Comparison of ENCODE assay signal across 23 cellular contexts in genomic region chr6:157635388-157636244, GRCh38.
A peak's percentile ranks its signal among the peaks of the same experiment; 100 is the strongest.
DNase-seq lines count a peak whose midpoint lies in the region; ATAC-seq and TF ChIP-seq lines count a peak whose summit lies in the region.
"Had no signal": no experiment of that assay in that cellular context is flagged by ENCODE, and none has a peak within 500 bp of the region (broad histone marks: within the 10 kb centered on the region; RNA-seq: fewer than 3 reads in every experiment).

No MANE protein-coding gene starts in this region.

- no peak for ATAC-seq in HG02571 (IDR thresholded peaks at IDR 0.05; ENCODE audit: unreplicated experiment)
- ATAC-seq: A549, right cardiac atrium had no signal

- H3K27ac ChIP-seq in ovary (no peak overlapping the region), tibial nerve (no peak overlapping the region)
- H3K27ac ChIP-seq: A549, GM23248, RWPE1, SK-N-MC, transverse colon, VCaP had no signal

- H3K27me3 ChIP-seq in ovary (no peaks in the 10 kb centered on the region), tibial nerve (no peaks in the 10 kb centered on the region)
- H3K27me3 ChIP-seq: transverse colon had no signal

- H3K9me3 ChIP-seq in ovary (no peaks in the 10 kb centered on the region), tibial nerve (no peaks in the 10 kb centered on the region)
- H3K9me3 ChIP-seq: A549, transverse colon had no signal

- 55 to 62% (median 58%) methylated on average over 23 of the region's 23 CpGs for WGBS in ovary, 3 donors
- WGBS in tibial nerve, 2 donors: 78 to 83% methylated on average over 23 of the region's 23 CpGs

- H3K4me3 ChIP-seq in fibroblast of villous mesenchyme (ENCODE audit: low read depth, low read length) (no peak overlapping the region), ovary (no peak overlapping the region), tibial nerve (no peak overlapping the region)
- H3K4me3 ChIP-seq: A549, GM23248, SK-N-MC, transverse colon had no signal

- H3K4me1 ChIP-seq in ovary (ENCODE audit: insufficient read depth): no peaks in the 10 kb centered on the region
- peaks cover 0 to 27% (median 0%) of the 10 kb centered on the region in 4 donors for H3K4me1 ChIP-seq in tibial nerve
- H3K4me1 ChIP-seq: A549, transverse colon had no signal

- TF ChIP-seq EP300 in ovary (IDR thresholded peaks at IDR 0.05) (no peak), tibial nerve (IDR thresholded peaks at IDR 0.05) (no peak)

- TF ChIP-seq CTCF in fibroblast of villous mesenchyme (IDR thresholded peaks at IDR 0.05; ENCODE audit: insufficient read depth, low read depth, low read length): no peak
- TF ChIP-seq CTCF in ovary (IDR thresholded peaks at IDR 0.05): no peak
- TF ChIP-seq CTCF in tibial nerve (IDR thresholded peaks at IDR 0.05): no peak

- intact Hi-C loops in ovary (cut with DNase I): no loop called here

- DNase-seq in ELF-1 (ENCODE audit: low read depth, low spot score): peak; percentile 34
- peak; percentile 5 for DNase-seq in SW480 (ENCODE audit: low spot score)
- peak; percentile 72 for DNase-seq in fibroblast of villous mesenchyme (ENCODE audit: low read depth)
- peak; percentile 51 to 64 (median 57) for DNase-seq in ovary
- no peak for DNase-seq in NCI-H1694 (lab: John Stamatoyannopoulos, UW)
- no peak for DNase-seq in tibial nerve (ENCODE audit: low spot score in 2 of 2)
- no peak for DNase-seq in stimulated activated CD4-positive, alpha-beta T cell treated with anti-CD3 and anti-CD28 coated beads, Interleukin-4, amount 100 ng/mL, for 24 hours
- DNase-seq: CD8-positive, alpha-beta memory T cell; dermis blood vessel endothelial cell; GF-D8; glutamatergic neuron; GM23248; KG1; MM.1S; NCI-H1436; NCI-H524; transverse colon had no signal

- TF ChIP-seq POLR2A in ovary (IDR thresholded peaks at IDR 0.05) (no peak), tibial nerve (IDR thresholded peaks at IDR 0.05) (no peak)

- H3K36me3 ChIP-seq in ovary (no peaks in the 10 kb centered on the region), tibial nerve (peaks cover 0 to 2% (median 0%) of the 10 kb centered on the region in 3 donors)
- H3K36me3 ChIP-seq: transverse colon had no signal

Comparison
In these comparisons a context has a peak if more than half of its experiments do, and no peak if none do; other contexts are left out.
1. DNase-seq: peak in ELF-1 (single experiment), SW480 (single experiment), fibroblast of villous mesenchyme (single experiment) and ovary (5 of 5); none in NCI-H1694 (single experiment), tibial nerve (0 of 2) and stimulated activated CD4-positive, alpha-beta T cell treated with anti-CD3 and anti-CD28 coated beads, Interleukin-4, amount 100 ng/mL, for 24 hours (single experiment).